In the genomic region with DNA sequence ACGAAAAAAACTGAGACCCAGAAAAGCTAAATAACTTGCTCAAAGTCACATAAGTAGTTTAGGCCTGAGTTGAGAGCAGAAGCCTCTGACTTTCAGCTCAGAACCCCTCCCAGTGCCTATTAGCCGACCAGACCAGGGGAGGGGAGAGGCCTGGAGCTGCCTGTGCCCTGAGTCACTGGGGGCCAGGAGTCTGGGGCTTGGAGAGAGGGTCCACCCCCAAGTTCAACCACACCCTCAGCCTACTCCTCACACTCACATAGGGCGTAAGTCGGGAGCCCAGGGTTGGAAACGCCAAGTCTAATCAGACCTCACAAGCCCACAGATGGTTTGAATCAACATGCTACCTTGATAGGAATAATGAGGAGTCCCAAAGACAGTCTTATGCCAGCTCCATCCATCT, we compare ENCODE assay signal across 18 cellular contexts. TPM values are rescaled to one million over a fixed set of nuclear protein-coding genes. Genes with fewer than 3 reads are reported as not detected.
"Had no signal": no experiment of that assay in that cellular context is flagged by ENCODE, and none has a peak within 500 bp of the region (broad histone marks: within the 10 kb centered on the region; RNA-seq: fewer than 3 reads in every experiment).

No MANE protein-coding gene starts in this region.

- DNase-seq: activated CD4-positive, alpha-beta T cell treated with anti-CD3 and anti-CD28 coated beads, Interleukin-2, amount 10 ng/mL, durations not matched to agents 24 days and 14 days; activated CD8-positive, alpha-beta T cell treated with anti-CD3 and anti-CD28 coated beads for 36 hours; activated naive CD4-positive, alpha-beta T cell treated with anti-CD3 and anti-CD28 coated beads, Interleukin-2, amount 10 ng/mL, durations not matched to agents 7 days and 5 days; activated naive CD8-positive, alpha-beta T cell treated with anti-CD3 and anti-CD28 coated beads, Interleukin-2, amount 50 U/mL, for 24 hours; activated T-cell treated with anti-CD3 and anti-CD28 coated beads, Interleukin-2, amount 50 U/mL, for 1 hour; anterior cingulate cortex; brain microvascular endothelial cell; cortex of kidney; left cardiac atrium; mesenchymal stem cell; nephron progenitor cell; occipital lobe had no signal

- H3K27ac Mint-ChIP-seq: activated CD4-positive, alpha-beta T cell treated with anti-CD3 and anti-CD28 coated beads, Interleukin-2, amount 10 ng/mL, durations not matched to agents 24 days and 14 days; activated CD8-positive, alpha-beta T cell treated with anti-CD3 and anti-CD28 coated beads for 36 hours; activated naive CD4-positive, alpha-beta T cell treated with anti-CD3 and anti-CD28 coated beads, Interleukin-2, amount 10 ng/mL, durations not matched to agents 7 days and 5 days; activated naive CD8-positive, alpha-beta T cell treated with anti-CD3 and anti-CD28 coated beads, Interleukin-2, amount 50 U/mL, for 24 hours; activated T-helper 2 cell treated with anti-CD3 and anti-CD28 coated beads, Interferon-gamma antibody, Interleukin-2, Interleukin-4, amounts not matched to agents 10 μg/mL and 5 μg/mL and 100 μg/mL, durations not matched to agents 14 hours and 24 hours and 36 hours; nephron progenitor cell had no signal

- H3K9me3 ChIP-seq: prostate gland, right atrium auricular region, tibial nerve had no signal

- H3K9me3 Mint-ChIP-seq: activated CD4-positive, alpha-beta T cell treated with anti-CD3 and anti-CD28 coated beads, Interleukin-2, amount 10 ng/mL, durations not matched to agents 24 days and 14 days; activated CD8-positive, alpha-beta T cell treated with anti-CD3 and anti-CD28 coated beads for 36 hours; activated naive CD4-positive, alpha-beta T cell treated with anti-CD3 and anti-CD28 coated beads, Interleukin-2, amount 10 ng/mL, durations not matched to agents 7 days and 5 days; activated naive CD8-positive, alpha-beta T cell treated with anti-CD3 and anti-CD28 coated beads, Interleukin-2, amount 50 U/mL, for 24 hours; activated T-helper 2 cell treated with anti-CD3 and anti-CD28 coated beads, Interferon-gamma antibody, Interleukin-2, Interleukin-4, amounts not matched to agents 10 μg/mL and 5 μg/mL and 100 μg/mL, durations not matched to agents 14 hours and 24 hours and 36 hours; central memory CD8-positive, alpha-beta T cell; stimulated activated naive CD8-positive, alpha-beta T cell treated with anti-CD3 and anti-CD28 coated beads, Interleukin-15, Interleukin-2, amounts not matched to agents 100 ng/mL and 50 ng/mL, for 24 hours had no signal

- H3K4me3 ChIP-seq: prostate gland, right atrium auricular region, tibial nerve had no signal

- H3K27ac ChIP-seq: brain microvascular endothelial cell, prostate gland, right atrium auricular region, tibial nerve had no signal

- H3K4me3 Mint-ChIP-seq: activated CD4-positive, alpha-beta T cell treated with anti-CD3 and anti-CD28 coated beads, Interleukin-2, amount 10 ng/mL, durations not matched to agents 24 days and 14 days; activated CD8-positive, alpha-beta T cell treated with anti-CD3 and anti-CD28 coated beads for 36 hours; activated naive CD4-positive, alpha-beta T cell treated with anti-CD3 and anti-CD28 coated beads, Interleukin-2, amount 10 ng/mL, durations not matched to agents 7 days and 5 days; activated naive CD8-positive, alpha-beta T cell treated with anti-CD3 and anti-CD28 coated beads, Interleukin-2, amount 50 U/mL, for 24 hours; central memory CD8-positive, alpha-beta T cell; nephron progenitor cell; stimulated activated naive CD8-positive, alpha-beta T cell treated with anti-CD3 and anti-CD28 coated beads, Interleukin-15, Interleukin-2, amounts not matched to agents 100 ng/mL and 50 ng/mL, for 24 hours had no signal

- H3K36me3 Mint-ChIP-seq: activated naive CD4-positive, alpha-beta T cell treated with anti-CD3 and anti-CD28 coated beads, Interleukin-2, amount 10 ng/mL, durations not matched to agents 7 days and 5 days had no signal

- H3K4me1 ChIP-seq: prostate gland, right atrium auricular region had no signal

- H3K4me1 Mint-ChIP-seq: activated CD4-positive, alpha-beta T cell treated with anti-CD3 and anti-CD28 coated beads, Interleukin-2, amount 10 ng/mL, durations not matched to agents 24 days and 14 days; activated naive CD4-positive, alpha-beta T cell treated with anti-CD3 and anti-CD28 coated beads, Interleukin-2, amount 10 ng/mL, durations not matched to agents 7 days and 5 days; activated naive CD8-positive, alpha-beta T cell treated with anti-CD3 and anti-CD28 coated beads, Interleukin-2, amount 50 U/mL, for 24 hours had no signal

- H3K27me3 ChIP-seq: brain microvascular endothelial cell, right atrium auricular region, tibial nerve had no signal

- ATAC-seq: activated CD8-positive, alpha-beta T cell treated with anti-CD3 and anti-CD28 coated beads for 36 hours; activated naive CD8-positive, alpha-beta T cell treated with anti-CD3 and anti-CD28 coated beads, Interleukin-2, amount 50 U/mL, for 24 hours; left cardiac atrium had no signal

- H3K36me3 ChIP-seq: brain microvascular endothelial cell, prostate gland, right atrium auricular region, tibial nerve had no signal

RNA-seq across cellular contexts. Expression of a gene that starts 12.6 kb away (rescaled TPM):
- total RNA-seq: activated CD4-positive, alpha-beta T cell treated with anti-CD3 and anti-CD28 coated beads, Interleukin-2, amount 10 ng/mL, durations not matched to agents 24 days and 14 days; activated CD8-positive, alpha-beta T cell treated with anti-CD3 and anti-CD28 coated beads for 36 hours had no signal
